2 cellular contexts compared by ENCODE assay signal in the genomic region with DNA sequence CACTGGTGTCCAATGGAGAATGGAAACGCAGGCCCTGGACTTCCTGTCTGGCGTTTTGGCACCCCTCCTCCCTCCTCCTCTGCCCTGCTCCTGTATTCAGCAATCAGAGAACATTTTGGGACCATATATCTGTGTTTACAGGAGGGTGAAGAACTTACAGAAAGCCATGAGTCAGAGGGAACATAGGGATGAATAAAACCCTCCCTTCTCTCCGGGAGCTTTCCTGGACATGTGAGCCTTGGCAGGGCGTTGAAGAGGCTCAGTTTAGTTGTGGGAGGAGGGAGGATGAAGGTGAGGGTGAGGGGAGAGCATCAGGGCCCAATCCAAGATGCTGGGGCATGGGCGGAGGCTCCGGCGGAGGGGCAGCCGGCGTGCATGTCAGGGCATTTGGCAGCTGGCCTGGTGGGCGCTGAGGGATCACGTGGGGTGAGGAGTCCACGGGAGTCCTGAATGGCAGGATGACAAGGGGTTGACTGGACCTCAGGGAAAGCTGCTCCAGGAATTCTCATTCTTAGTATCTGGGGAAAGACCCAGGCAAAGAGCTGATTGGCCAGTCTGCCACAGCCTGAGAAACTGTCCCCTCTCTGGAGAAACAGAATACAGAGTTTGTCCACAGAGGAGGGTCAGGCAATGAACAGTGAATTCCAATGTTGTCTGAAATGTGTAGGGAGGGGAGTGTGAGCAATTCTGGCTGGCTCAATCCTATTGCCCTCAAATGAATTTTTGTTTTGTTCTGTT.
TF ChIP-seq lines count a peak whose summit lies in the region.

No MANE protein-coding gene starts in this region.

TF ChIP-seq in SK-N-SH, 30 proteins besides CTCF, POLR2A, EP300 and RAD21:
- TF ChIP-seq PBX3 (IDR thresholded peaks at IDR 0.05) = no peak
- TF ChIP-seq MXI1 (IDR thresholded peaks at IDR 0.05; ENCODE audit: low read depth, low read length) = no peak
- no peak for TF ChIP-seq TCF12 (IDR thresholded peaks at IDR 0.05)
- TF ChIP-seq, protein P1, sequence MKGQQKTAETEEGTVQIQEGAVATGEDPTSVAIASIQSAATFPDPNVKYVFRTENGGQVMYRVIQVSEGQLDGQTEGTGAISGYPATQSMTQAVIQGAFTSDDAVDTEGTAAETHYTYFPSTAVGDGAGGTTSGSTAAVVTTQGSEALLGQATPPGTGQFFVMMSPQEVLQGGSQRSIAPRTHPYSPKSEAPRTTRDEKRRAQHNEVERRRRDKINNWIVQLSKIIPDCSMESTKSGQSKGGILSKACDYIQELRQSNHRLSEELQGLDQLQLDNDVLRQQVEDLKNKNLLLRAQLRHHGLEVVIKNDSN (IDR thresholded peaks at IDR 0.05; ENCODE audit: borderline replicate concordance, low read depth) = 0 out of 2 replicates have a peak, but pooled peaks have one; percentile 18

TF ChIP-seq in HepG2, 621 proteins besides CTCF, POLR2A, EP300 and RAD21:
- TF ChIP-seq ZBTB42 (CRISPR knock-in tag; IDR thresholded peaks at IDR 0.05) (no peak), JUND (CRISPR knock-in tag; IDR thresholded peaks at IDR 0.05) (no peak), ZNF430 (CRISPR knock-in tag; IDR thresholded peaks at IDR 0.05) (no peak), AKAP8 (CRISPR knock-in tag; IDR thresholded peaks at IDR 0.05) (no peak), ZNF292 (CRISPR knock-in tag; IDR thresholded peaks at IDR 0.05; ENCODE audit: borderline replicate concordance, low read depth) (no peak), FOSL2 (CRISPR knock-in tag; IDR thresholded peaks at IDR 0.05) (no peak), LBX2 (CRISPR knock-in tag; IDR thresholded peaks at IDR 0.05; ENCODE audit: borderline replicate concordance) (no peak), ZNF251 (CRISPR knock-in tag; IDR thresholded peaks at IDR 0.05) (no peak), CBFB (CRISPR knock-in tag; IDR thresholded peaks at IDR 0.05) (no peak), RARA (CRISPR knock-in tag; IDR thresholded peaks at IDR 0.05) (no peak), SNRNP70 (IDR thresholded peaks at IDR 0.05; ENCODE audit: low read depth, low read length) (no peak), FIP1L1 (IDR thresholded peaks at IDR 0.05; ENCODE audit: borderline replicate concordance, insufficient read depth, low read depth, low read length) (no peak), NPAS2 (CRISPR knock-in tag; IDR thresholded peaks at IDR 0.05; ENCODE audit: borderline replicate concordance) (no peak), ZNF354B (CRISPR knock-in tag; IDR thresholded peaks at IDR 0.05) (no peak), ZNF816 (CRISPR knock-in tag; IDR thresholded peaks at IDR 0.05; ENCODE audit: borderline replicate concordance) (no peak), GMEB1 (CRISPR knock-in tag; IDR thresholded peaks at IDR 0.05; ENCODE audit: borderline replicate concordance) (no peak)
- TF ChIP-seq, protein P2, sequence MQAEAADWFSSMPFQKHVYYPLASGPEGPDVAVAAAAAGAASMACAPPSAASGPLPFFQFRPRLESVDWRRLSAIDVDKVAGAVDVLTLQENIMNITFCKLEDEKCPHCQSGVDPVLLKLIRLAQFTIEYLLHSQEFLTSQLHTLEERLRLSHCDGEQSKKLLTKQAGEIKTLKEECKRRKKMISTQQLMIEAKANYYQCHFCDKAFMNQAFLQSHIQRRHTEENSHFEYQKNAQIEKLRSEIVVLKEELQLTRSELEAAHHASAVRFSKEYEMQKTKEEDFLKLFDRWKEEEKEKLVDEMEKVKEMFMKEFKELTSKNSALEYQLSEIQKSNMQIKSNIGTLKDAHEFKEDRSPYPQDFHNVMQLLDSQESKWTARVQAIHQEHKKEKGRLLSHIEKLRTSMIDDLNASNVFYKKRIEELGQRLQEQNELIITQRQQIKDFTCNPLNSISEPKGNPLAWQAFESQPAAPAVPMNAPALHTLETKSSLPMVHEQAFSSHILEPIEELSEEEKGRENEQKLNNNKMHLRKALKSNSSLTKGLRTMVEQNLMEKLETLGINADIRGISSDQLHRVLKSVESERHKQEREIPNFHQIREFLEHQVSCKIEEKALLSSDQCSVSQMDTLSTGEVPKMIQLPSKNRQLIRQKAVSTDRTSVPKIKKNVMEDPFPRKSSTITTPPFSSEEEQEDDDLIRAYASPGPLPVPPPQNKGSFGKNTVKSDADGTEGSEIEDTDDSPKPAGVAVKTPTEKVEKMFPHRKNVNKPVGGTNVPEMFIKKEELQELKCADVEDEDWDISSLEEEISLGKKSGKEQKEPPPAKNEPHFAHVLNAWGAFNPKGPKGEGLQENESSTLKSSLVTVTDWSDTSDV (CRISPR knock-in tag; IDR thresholded peaks at IDR 0.05) = no peak
TF ChIP-seq in HepG2: peak in this region for 0.
